In the genomic region with DNA sequence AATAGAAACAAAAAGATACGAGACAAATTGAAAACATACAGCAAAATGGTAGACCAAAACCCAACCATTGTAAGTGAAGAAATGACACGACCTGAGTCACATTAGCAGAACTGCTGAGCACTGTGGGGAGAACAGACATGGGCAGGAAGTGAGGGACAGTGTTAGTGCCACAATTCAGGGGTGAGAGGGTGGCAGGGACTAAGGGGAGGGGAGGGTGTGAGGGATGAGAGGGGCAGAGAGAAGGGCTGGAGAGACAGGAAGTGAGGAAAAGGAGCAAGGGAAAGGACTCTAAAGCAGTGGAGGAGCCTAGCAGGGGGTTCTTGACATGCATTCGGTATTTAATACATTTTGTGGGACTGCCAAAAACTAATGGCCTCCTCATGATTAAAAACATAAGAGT, we compare ENCODE assay signal across 19 cellular contexts. TPM values are rescaled to one million over a fixed set of nuclear protein-coding genes. Genes with fewer than 3 reads are reported as not detected.
A peak's percentile ranks its signal among the peaks of the same experiment; 100 is the strongest.
DNase-seq lines count a peak whose midpoint lies in the region; FAIRE-seq and TF ChIP-seq lines count a peak whose summit lies in the region.
"Had no signal": no experiment of that assay in that cellular context is flagged by ENCODE, and none has a peak within 500 bp of the region (broad histone marks: within the 10 kb centered on the region; RNA-seq: fewer than 3 reads in every experiment).

No MANE protein-coding gene starts in this region.

- no peak overlapping the region for H3K4me3 ChIP-seq in MM.1S (ENCODE audit: low read length)
- H3K4me3 ChIP-seq: BLaER1, colonic mucosa had no signal

- H3K27ac ChIP-seq in MM.1S (ENCODE audit: low read length) = no peak overlapping the region
- H3K27ac ChIP-seq: colonic mucosa had no signal

- no peak overlapping the region for H3K4me2 ChIP-seq in MM.1S (ENCODE audit: low read depth, low read length)

- no peaks in the 10 kb centered on the region for H3K4me1 ChIP-seq in MM.1S (ENCODE audit: low read length)
- H3K4me1 ChIP-seq: colonic mucosa had no signal

- H3K36me3 Mint-ChIP-seq in T-helper 2 cell treated with Interferon-gamma antibody and Interleukin-4, amounts not matched to agents 5 μg/mL and 100 μg/mL, for 36 hours (ENCODE audit: low read depth) = no peaks in the 10 kb centered on the region
- H3K36me3 Mint-ChIP-seq in immature natural killer cell = peaks cover 0 to 6% (median 0%) of the 10 kb centered on the region in 3 donors

- H3K4me1 Mint-ChIP-seq in T-helper 2 cell treated with Interferon-gamma antibody and Interleukin-4, amounts not matched to agents 5 μg/mL and 100 μg/mL, for 36 hours (ENCODE audit: low read depth) = peaks cover 13% of the 10 kb centered on the region
- peaks cover 17 to 31% of the 10 kb centered on the region in 2 donors for H3K4me1 Mint-ChIP-seq in immature natural killer cell

- peak; percentile 5 for DNase-seq in stimulated activated naive CD4-positive, alpha-beta T cell treated with Interleukin-2 at 50 U/mL for 16 hours (lab: John Stamatoyannopoulos, UW)
- DNase-seq in stimulated activated naive CD4-positive, alpha-beta T cell (lab: John Stamatoyannopoulos, UW) = no peak
- DNase-seq in T-helper 2 cell treated with Interferon-gamma antibody and Interleukin-4, amounts not matched to agents 5 μg/mL and 100 μg/mL, for 36 hours (ENCODE audit: low spot score) = no peak
- DNase-seq in immature natural killer cell (no peak), urothelium cell line (ENCODE audit: low spot score) (no peak), H54 (ENCODE audit: insufficient read length, low spot score) (no peak), MM.1S (no peak)
- DNase-seq in activated effector memory CD4-positive, alpha-beta T cell treated with anti-CD3 and anti-CD28 coated beads, Interleukin-2, amount 50 U/mL, for 16 hours = no peak
- DNase-seq: activated CD8-positive, alpha-beta memory T cell treated with anti-CD3 and anti-CD28 coated beads for 24 hours; colonic mucosa; heart left ventricle; midbrain; NCI-H2029; NCI-H774; posterior cingulate gyrus; RPMI8226 had no signal

- H3K79me2 ChIP-seq in MM.1S (ENCODE audit: low read length) = no peaks in the 10 kb centered on the region

- FAIRE-seq in urothelium cell line (lab: Jason Lieb, UNC) = peak; percentile 76
- no peak for FAIRE-seq in H54 (lab: Jason Lieb, UNC)

- H3K27ac Mint-ChIP-seq in T-helper 2 cell treated with Interferon-gamma antibody and Interleukin-4, amounts not matched to agents 5 μg/mL and 100 μg/mL, for 36 hours = peak overlapping the region; percentile 65
- peak overlapping the region in 5 of 6 donors; percentile 4 to 84 (median 73) for H3K27ac Mint-ChIP-seq in immature natural killer cell

- H3K4me3 Mint-ChIP-seq in T-helper 2 cell treated with Interferon-gamma antibody and Interleukin-4, amounts not matched to agents 5 μg/mL and 100 μg/mL, for 36 hours = peak overlapping the region; percentile 57
- peak overlapping the region in 4 of 5 donors; percentile 35 to 90 (median 64) for H3K4me3 Mint-ChIP-seq in immature natural killer cell

- no peak for TF ChIP-seq POLR2A in H54 (IDR thresholded peaks at IDR 0.05; ENCODE audit: low read depth, low read length)

- H2AFZ ChIP-seq in MM.1S (ENCODE audit: low read length) = no peak overlapping the region

- H3K27me3 ChIP-seq in MM.1S (replicated peaks; ENCODE audit: insufficient read depth, low read length) = 0 out of 2 replicates have a peak, but pooled peaks cover 4% of the 10 kb centered on the region
- H3K27me3 ChIP-seq: BLaER1, colonic mucosa, esophagus muscularis mucosa, tibial nerve had no signal

- no peaks in the 10 kb centered on the region for H3K9me2 ChIP-seq in MM.1S (replicated peaks; ENCODE audit: insufficient read depth, low read length)

- H3K9me3 Mint-ChIP-seq in T-helper 2 cell treated with Interferon-gamma antibody and Interleukin-4, amounts not matched to agents 5 μg/mL and 100 μg/mL, for 36 hours = no peaks in the 10 kb centered on the region
- H3K9me3 Mint-ChIP-seq in immature natural killer cell = no peaks in the 10 kb centered on the region

- no peaks in the 10 kb centered on the region for H3F3A ChIP-seq in MM.1S (ENCODE audit: insufficient read depth, low read length)

- H3K9me3 ChIP-seq in MM.1S (replicated peaks; ENCODE audit: insufficient read depth, low read length) = no peaks in the 10 kb centered on the region
- H3K9me3 ChIP-seq: BLaER1, colonic mucosa, esophagus muscularis mucosa, heart left ventricle, tibial nerve had no signal

- H3K27me3 Mint-ChIP-seq in T-helper 2 cell treated with Interferon-gamma antibody and Interleukin-4, amounts not matched to agents 5 μg/mL and 100 μg/mL, for 36 hours (ENCODE audit: low read depth) = peaks cover 43% of the 10 kb centered on the region
- peaks cover 0 to 20% (median 8%) of the 10 kb centered on the region in 3 donors for H3K27me3 Mint-ChIP-seq in immature natural killer cell (ENCODE audit: low read depth in 3 of 3)

- H3K9ac ChIP-seq in MM.1S (ENCODE audit: low read length) = no peak overlapping the region

- TF ChIP-seq CTCF in MM.1S (IDR thresholded peaks at IDR 0.05; ENCODE audit: low read length) = no peak

- no peaks in the 10 kb centered on the region for H4K20me1 ChIP-seq in MM.1S (ENCODE audit: insufficient read depth, low read length)

- no peaks in the 10 kb centered on the region for H3K36me3 ChIP-seq in MM.1S (replicated peaks; ENCODE audit: insufficient read depth, low read length)
- H3K36me3 ChIP-seq: colonic mucosa, heart left ventricle, tibial nerve had no signal

RNA-seq across cellular contexts. Expression of a gene that starts 45.0 kb away (rescaled TPM):
- polyA plus RNA-seq in immature natural killer cell = 10 to 100 TPM; 11.6 to 65.0 (median 22.7) TPM
